ENCODE assay signal across 17 cellular contexts in the genomic region with DNA sequence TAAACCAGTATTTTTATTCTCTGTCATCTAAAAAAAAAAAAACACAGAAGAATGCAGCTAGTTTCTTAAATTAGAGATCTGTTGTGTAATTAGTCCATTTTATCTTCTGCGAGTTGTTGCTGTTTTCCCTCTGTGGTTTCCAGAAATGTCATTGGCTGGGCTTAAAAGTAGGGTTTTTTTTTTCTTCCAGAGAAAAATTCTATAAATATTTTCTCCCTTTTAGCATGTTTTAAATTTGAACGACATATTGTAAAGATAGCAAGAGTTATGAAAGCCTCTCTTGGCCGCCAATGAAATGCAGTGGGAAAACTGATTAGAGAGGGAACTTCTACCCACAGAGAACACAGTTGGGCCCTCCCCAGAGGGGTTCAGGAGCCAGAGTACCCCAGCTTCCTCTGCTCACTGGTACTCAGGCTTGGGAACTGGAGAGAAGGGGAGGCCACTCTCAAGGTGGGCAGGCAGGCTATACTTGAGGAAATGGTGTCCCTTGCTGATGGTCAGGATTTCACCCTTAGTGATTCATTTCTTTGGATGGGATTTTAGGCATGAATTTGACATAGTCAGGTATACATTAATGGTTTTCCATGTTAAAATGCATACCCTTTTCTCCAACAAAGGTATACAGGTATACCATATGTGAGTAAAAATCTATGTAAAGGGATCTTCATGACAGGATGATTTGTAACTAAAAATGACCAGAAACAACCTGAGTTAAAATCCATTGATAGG.
"Had no signal": no experiment of that assay in that cellular context is flagged by ENCODE, and none has a peak within 500 bp of the region (broad histone marks: within the 10 kb centered on the region; RNA-seq: fewer than 3 reads in every experiment).

No MANE protein-coding gene starts in this region.

- H3K9me3 ChIP-seq: lower lobe of right lung, right lobe of liver, stomach had no signal

- H3K9me3 Mint-ChIP-seq: activated CD4-positive, alpha-beta T cell treated with anti-CD3 and anti-CD28 coated beads, Interleukin-2, amount 10 ng/mL, durations not matched to agents 24 days and 14 days; activated T-cell treated with anti-CD3 and anti-CD28 coated beads, Interleukin-2, amount 50 U/mL, for 72 hours; T-helper 2 cell treated with Interferon-gamma antibody and Interleukin-4, amounts not matched to agents 5 μg/mL and 100 μg/mL, for 36 hours had no signal

- H3K36me3 Mint-ChIP-seq: activated naive CD8-positive, alpha-beta T cell; brain had no signal

- H3K27me3 Mint-ChIP-seq: activated CD4-positive, alpha-beta T cell treated with anti-CD3 and anti-CD28 coated beads, Interleukin-2, amount 10 ng/mL, durations not matched to agents 24 days and 14 days; activated naive CD8-positive, alpha-beta T cell; brain had no signal

- H3K27me3 ChIP-seq: right lobe of liver had no signal

- H3K4me3 Mint-ChIP-seq: activated CD4-positive, alpha-beta T cell treated with anti-CD3 and anti-CD28 coated beads, Interleukin-2, amount 10 ng/mL, durations not matched to agents 24 days and 14 days; activated naive CD8-positive, alpha-beta T cell; activated T-cell treated with anti-CD3 and anti-CD28 coated beads, Interleukin-2, amount 50 U/mL, for 72 hours; brain; nephron progenitor cell; T-helper 2 cell treated with Interferon-gamma antibody and Interleukin-4, amounts not matched to agents 5 μg/mL and 100 μg/mL, for 36 hours had no signal

- H3K4me3 ChIP-seq: coronary artery, lower lobe of right lung, right lobe of liver, stomach had no signal

- H3K27ac Mint-ChIP-seq: activated CD4-positive, alpha-beta T cell treated with anti-CD3 and anti-CD28 coated beads, Interleukin-2, amount 10 ng/mL, durations not matched to agents 24 days and 14 days; activated naive CD8-positive, alpha-beta T cell; activated T-cell treated with anti-CD3 and anti-CD28 coated beads, Interleukin-2, amount 50 U/mL, for 72 hours; nephron progenitor cell; T-helper 2 cell treated with Interferon-gamma antibody and Interleukin-4, amounts not matched to agents 5 μg/mL and 100 μg/mL, for 36 hours had no signal

- DNase-seq: activated CD4-positive, alpha-beta T cell treated with anti-CD3 and anti-CD28 coated beads, Interleukin-2, amount 10 ng/mL, durations not matched to agents 24 days and 14 days; activated CD4-positive, CD25-positive, alpha-beta regulatory T cell; activated CD8-positive, alpha-beta memory T cell treated with anti-CD3 and anti-CD28 coated beads, Interleukin-2, amount 50 U/mL, for 48 hours; activated gamma-delta T cell treated with Interleukin-2 at 50 U/mL for 16 hours; activated T-cell treated with anti-CD3 and anti-CD28 coated beads, Interleukin-2, amount 50 U/mL, for 72 hours; central memory CD4-positive, alpha-beta T cell; effector CD8-positive, alpha-beta T cell; lower lobe of right lung; nephron progenitor cell; occipital lobe; stimulated activated CD4-positive, alpha-beta T cell treated with anti-CD3 and anti-CD28 coated beads, Interleukin-1b, Interleukin-23, amount 100 ng/mL, for 48 hours; stomach had no signal

- H3K4me1 ChIP-seq: right lobe of liver, stomach had no signal

- H3K27ac ChIP-seq: right lobe of liver had no signal

- H3K4me1 Mint-ChIP-seq: activated CD4-positive, alpha-beta T cell treated with anti-CD3 and anti-CD28 coated beads, Interleukin-2, amount 10 ng/mL, durations not matched to agents 24 days and 14 days had no signal

- ATAC-seq: activated T-cell treated with anti-CD3 and anti-CD28 coated beads, Interleukin-2, amount 50 U/mL, for 72 hours; lower lobe of right lung; right lobe of liver had no signal

- H3K36me3 ChIP-seq: lower lobe of right lung, right lobe of liver, stomach had no signal
